In the genomic region with DNA sequence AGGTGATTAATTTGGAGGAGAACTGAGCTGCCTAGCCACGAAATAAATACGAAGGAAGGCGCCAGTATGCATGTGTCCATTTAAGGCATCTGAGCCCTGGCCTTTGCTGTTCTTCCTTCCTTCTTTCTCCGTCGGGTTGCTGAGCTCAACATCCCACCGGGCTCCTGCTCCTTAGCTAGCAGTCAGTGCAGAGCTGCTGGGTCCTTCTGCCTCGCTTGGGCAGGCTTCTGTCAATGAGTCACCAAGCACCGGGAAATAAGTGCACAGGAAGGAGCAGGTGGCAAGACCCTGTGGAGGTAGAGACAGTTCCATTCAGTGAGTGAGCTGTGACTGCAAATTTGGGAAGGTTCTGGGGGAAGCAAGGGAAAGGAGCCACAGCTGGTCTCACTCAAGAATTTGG, we compare ENCODE assay signal across 18 cellular contexts.
DNase-seq lines count a peak whose midpoint lies in the region; ATAC-seq, FAIRE-seq and TF ChIP-seq lines count a peak whose summit lies in the region.
"Had no signal": no experiment of that assay in that cellular context is flagged by ENCODE, and none has a peak within 500 bp of the region (broad histone marks: within the 10 kb centered on the region; RNA-seq: fewer than 3 reads in every experiment).

No MANE protein-coding gene starts in this region.

- H3K9ac ChIP-seq in endothelial cell of umbilical vein (replicated peaks; ENCODE audit: extremely low read depth, insufficient read depth, low read length), result no peak overlapping the region

- in situ Hi-C loops in gastrocnemius medialis (cut with MboI; ENCODE audit: low sequenced_read_pairs in 4 of 4), result no loop called here

- no TSS peak for BruUV-seq in endothelial cell of umbilical vein (replicated peaks; lab: Mats Ljungman, UMichigan)

- dilution Hi-C loops in endothelial cell of umbilical vein (cut with MboI; ENCODE audit: extremely low pct_ligation_motif_present, low sequenced_read_pairs), result no loop called here

- no peaks in the 10 kb centered on the region for H3K9me1 ChIP-seq in endothelial cell of umbilical vein (replicated peaks; ENCODE audit: control insufficient read depth, extremely low read depth, insufficient read depth, low read length)

- no peak overlapping the region for H2AFZ ChIP-seq in endothelial cell of umbilical vein (ENCODE audit: low read depth, low read length)
- H2AFZ ChIP-seq: hepatocyte had no signal

- peak; percentile 15 for FAIRE-seq in endothelial cell of umbilical vein (lab: Jason Lieb, UNC)
- no peak for FAIRE-seq in D721Med (lab: Jason Lieb, UNC)

- H3K9me3 ChIP-seq in endothelial cell of umbilical vein (replicated peaks; ENCODE audit: control insufficient read depth, insufficient read depth, low read length) (no peaks in the 10 kb centered on the region), gastrocnemius medialis (no peaks in the 10 kb centered on the region)

- no peaks in the 10 kb centered on the region for H4K20me1 ChIP-seq in endothelial cell of umbilical vein (replicated peaks; ENCODE audit: control insufficient read depth, extremely low read depth, insufficient read depth, low read length)

- POLR2A ChIA-PET in endothelial cell of umbilical vein (lab: Charles Lee), result no interaction called here

- H3K4me3 ChIP-seq in endothelial cell of umbilical vein (replicated peaks in 1 of 3; ENCODE audit: insufficient read depth in 1 of 3, low read depth in 1 of 3, low read length in 3 of 3) (no peak overlapping the region), gastrocnemius medialis (no peak overlapping the region)
- H3K4me3 ChIP-seq: hepatocyte had no signal

- TF ChIP-seq POLR2A in endothelial cell of umbilical vein (IDR thresholded peaks at IDR 0.05; ENCODE audit: low read depth, low read length) (no peak), gastrocnemius medialis (IDR thresholded peaks at IDR 0.05) (no peak)

- H3K79me2 ChIP-seq in endothelial cell of umbilical vein (ENCODE audit: control insufficient read depth, insufficient read depth, low read length), result no peaks in the 10 kb centered on the region
- H3K79me2 ChIP-seq: hepatocyte had no signal

- no peak overlapping the region for H3K4me2 ChIP-seq in endothelial cell of umbilical vein (ENCODE audit: insufficient read depth, low read length)
- H3K4me2 ChIP-seq: hepatocyte had no signal

- peak; percentile 31 for ATAC-seq in GM18861 (IDR thresholded peaks at IDR 0.05; ENCODE audit: unreplicated experiment)
- peak; percentile 36 for ATAC-seq in HG03354 (IDR thresholded peaks at IDR 0.05; ENCODE audit: poor library complexity, severe bottlenecking, unreplicated experiment)
- ATAC-seq in gastrocnemius medialis, result no peak
- ATAC-seq: activated CD8-positive, alpha-beta memory T cell treated with anti-CD3 and anti-CD28 coated beads, Interleukin-2, amount 10 ng/mL, durations not matched to agents 7 days and 5 days; activated naive CD4-positive, alpha-beta T cell treated with anti-CD3 and anti-CD28 coated beads, Interleukin-2, amount 50 U/mL, for 72 hours; esophagus mucosa; Right ventricle myocardium inferior had no signal

- H3K27ac ChIP-seq in endothelial cell of umbilical vein (ENCODE audit: insufficient read depth, low read depth, low read length) (no peak overlapping the region), gastrocnemius medialis (no peak overlapping the region)

- intact Hi-C loops in endothelial cell of umbilical vein (cut with micrococcal nuclease), result no loop called here
- intact Hi-C loops in posterior vena cava (cut with DNase I), result no loop called here
- intact Hi-C loops in gastrocnemius medialis (cut with DNase I; ENCODE audit: low total_unique reads), result no loop called here

- H3K36me3 ChIP-seq in endothelial cell of umbilical vein (ENCODE audit: control insufficient read depth in 2 of 2, extremely low read depth in 1 of 2, insufficient read depth in 2 of 2, low read length in 2 of 2), result no peaks in the 10 kb centered on the region
- peaks cover 0 to under 1% of the 10 kb centered on the region in 2 donors for H3K36me3 ChIP-seq in gastrocnemius medialis

- CTCF ChIA-PET in endothelial cell of umbilical vein (lab: Charles Lee), result interaction anchor here (1.2 to 1.4 kb wide), 2 partner anchors 10 to 159 kb away, joined by 3 to 4 read pairs; no protein-coding TSS in a partner anchor

- H3K4me1 ChIP-seq in endothelial cell of umbilical vein (ENCODE audit: control insufficient read depth, extremely low read depth, insufficient read depth, low read length), result peaks cover 13% of the 10 kb centered on the region
- H3K4me1 ChIP-seq in gastrocnemius medialis, result peaks cover 0 to 4% of the 10 kb centered on the region in 2 donors

- no peak for TF ChIP-seq CTCF in endothelial cell of umbilical vein (IDR thresholded peaks at IDR 0.05; ENCODE audit: extremely low read depth in 1 of 2, insufficient read depth in 1 of 2, low read depth in 1 of 2, low read length in 2 of 2)
- no peak for TF ChIP-seq CTCF in gastrocnemius medialis (IDR thresholded peaks at IDR 0.05 in 4 of 5, conservative IDR thresholded peaks at IDR 0.05 in 1 of 5)
- TF ChIP-seq CTCF in D721Med (IDR thresholded peaks at IDR 0.05; ENCODE audit: insufficient read depth, missing control alignments), result no peak

- no peaks in the 10 kb centered on the region for H3K27me3 ChIP-seq in endothelial cell of umbilical vein (ENCODE audit: control insufficient read depth in 2 of 2, insufficient read depth in 2 of 2, low read length in 2 of 2)
- H3K27me3 ChIP-seq in gastrocnemius medialis, result no peaks in the 10 kb centered on the region
- H3K27me3 ChIP-seq: hepatocyte had no signal

- DNase-seq in endothelial cell of umbilical vein (ENCODE audit: low read depth, low spot score) (no peak), posterior vena cava (ENCODE audit: low spot score) (peak; percentile 23), gastrocnemius medialis (no peak), NCI-H345 (lab: John Stamatoyannopoulos, UW) (no peak), D721Med (ENCODE audit: insufficient read length, low spot score) (no peak), middle frontal gyrus (ENCODE audit: extremely low spot score, low spot score) (no peak)
- DNase-seq: activated CD8-positive, alpha-beta memory T cell treated with anti-CD3 and anti-CD28 coated beads, Interleukin-2, amount 10 ng/mL, durations not matched to agents 7 days and 5 days; cerebellar nuclear complex; KBM-7; NCI-H1930; NCI-H526 treated with DMSO at 0.1 percent for 48 hours; occipital lobe had no signal

TF ChIP-seq in endothelial cell of umbilical vein, 7 proteins besides CTCF, POLR2A, EP300 and RAD21:
- no peak for TF ChIP-seq MYC (IDR thresholded peaks at IDR 0.05; ENCODE audit: low read depth, low read length)
- TF ChIP-seq EZH2 (IDR thresholded peaks at IDR 0.05; ENCODE audit: borderline replicate concordance, low read depth, low read length, severe bottlenecking), result no peak
- TF ChIP-seq POLR2AphosphoS5 (IDR thresholded peaks at IDR 0.05; ENCODE audit: insufficient read depth, low read depth, low read length), result no peak
- no peak for TF ChIP-seq FOS (IDR thresholded peaks at IDR 0.05; ENCODE audit: borderline replicate concordance, insufficient read depth, low read length)
- TF ChIP-seq, protein P1, sequence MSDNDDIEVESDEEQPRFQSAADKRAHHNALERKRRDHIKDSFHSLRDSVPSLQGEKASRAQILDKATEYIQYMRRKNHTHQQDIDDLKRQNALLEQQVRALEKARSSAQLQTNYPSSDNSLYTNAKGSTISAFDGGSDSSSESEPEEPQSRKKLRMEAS (IDR thresholded peaks at IDR 0.05; ENCODE audit: insufficient read depth, insufficient read length), result no peak
- TF ChIP-seq GATA2 (IDR thresholded peaks at IDR 0.05; ENCODE audit: insufficient read depth, insufficient read length, low read depth, low read length), result no peak
- no peak for TF ChIP-seq JUN (IDR thresholded peaks at IDR 0.05; ENCODE audit: borderline replicate concordance, insufficient read depth, insufficient read length, low read depth)

Comparison
In these comparisons a context has a peak if more than half of its experiments do, and no peak if none do; other contexts are left out.
1. ATAC-seq: peak in GM18861 (single experiment) and HG03354 (single experiment); none in gastrocnemius medialis (0 of 2).